Comparison of ENCODE assay signal across 2 cellular contexts in the genomic region with DNA sequence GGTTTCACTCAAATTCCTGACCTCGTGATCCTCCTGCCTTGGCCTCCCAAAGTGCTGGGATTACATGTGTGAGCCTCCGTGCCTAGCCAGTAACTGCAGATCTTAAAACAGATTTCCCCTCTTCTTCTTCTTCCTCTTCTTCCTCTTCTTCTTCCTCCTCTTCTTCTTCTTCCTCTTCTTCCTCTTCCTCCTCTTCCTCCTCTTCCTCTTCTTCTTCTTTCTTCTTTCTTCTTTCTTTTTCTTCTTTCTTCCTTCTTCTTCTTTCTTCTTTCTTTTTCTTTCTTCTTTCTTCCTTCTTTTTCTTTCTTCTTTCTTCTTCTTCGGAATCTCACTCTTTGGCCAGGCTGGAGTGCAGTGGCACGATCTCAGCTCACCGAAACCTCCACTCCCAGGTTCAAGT.
TF ChIP-seq lines count a peak whose summit lies in the region.

No MANE protein-coding gene starts in this region.

TF ChIP-seq in HEK293, 187 proteins besides CTCF, POLR2A, EP300 and RAD21:
- TF ChIP-seq, protein P1, sequence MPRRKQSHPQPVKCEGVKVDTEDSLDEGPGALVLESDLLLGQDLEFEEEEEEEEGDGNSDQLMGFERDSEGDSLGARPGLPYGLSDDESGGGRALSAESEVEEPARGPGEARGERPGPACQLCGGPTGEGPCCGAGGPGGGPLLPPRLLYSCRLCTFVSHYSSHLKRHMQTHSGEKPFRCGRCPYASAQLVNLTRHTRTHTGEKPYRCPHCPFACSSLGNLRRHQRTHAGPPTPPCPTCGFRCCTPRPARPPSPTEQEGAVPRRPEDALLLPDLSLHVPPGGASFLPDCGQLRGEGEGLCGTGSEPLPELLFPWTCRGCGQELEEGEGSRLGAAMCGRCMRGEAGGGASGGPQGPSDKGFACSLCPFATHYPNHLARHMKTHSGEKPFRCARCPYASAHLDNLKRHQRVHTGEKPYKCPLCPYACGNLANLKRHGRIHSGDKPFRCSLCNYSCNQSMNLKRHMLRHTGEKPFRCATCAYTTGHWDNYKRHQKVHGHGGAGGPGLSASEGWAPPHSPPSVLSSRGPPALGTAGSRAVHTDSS (tag by site-specific recombination; IDR thresholded peaks at IDR 0.05) = peak; percentile 98
- TF ChIP-seq ZNF366 (tag by site-specific recombination; conservative IDR thresholded peaks at IDR 0.05) (peak; percentile 82), ZBTB8A (tag by site-specific recombination; IDR thresholded peaks at IDR 0.05) (no peak)
TF ChIP-seq in HEK293: peak in this region for 2.

TF ChIP-seq in K562, 482 proteins besides CTCF, POLR2A, EP300 and RAD21 (continues in another document):
- TF ChIP-seq ASH1L (IDR thresholded peaks at IDR 0.05; ENCODE audit: borderline replicate concordance, low read depth, partially characterized antibody) (no peak), TARDBP (IDR thresholded peaks at IDR 0.05) (no peak), NFRKB (IDR thresholded peaks at IDR 0.05; ENCODE audit: low read depth) (0 out of 2 replicates have a peak, but pooled peaks have one; percentile 25), CC2D1A (IDR thresholded peaks at IDR 0.05) (peak; percentile 48; the same call in 1 of the 2 replicates), ZNF696 (CRISPR knock-in tag; conservative IDR thresholded peaks at IDR 0.05) (no peak), THRAP3 (IDR thresholded peaks at IDR 0.05; ENCODE audit: borderline replicate concordance) (0 out of 2 replicates have a peak, but pooled peaks have one; percentile 51), ZNF134 (CRISPR knock-in tag; conservative IDR thresholded peaks at IDR 0.05) (no peak), RFX5 (IDR thresholded peaks at IDR 0.05; ENCODE audit: low read depth, low read length) (no peak), POLR2G (IDR thresholded peaks at IDR 0.05; ENCODE audit: low read depth, low read length) (no peak), CBX1 (IDR thresholded peaks at IDR 0.05; ENCODE audit: low read depth) (no peak), POLR2B (IDR thresholded peaks at IDR 0.05; ENCODE audit: low read depth, partially characterized antibody) (peak; percentile 38), ARNT (IDR thresholded peaks at IDR 0.05) (peak in 1 of 2 experiments; percentile 41; a peak in 1 of 4 replicates), MTA1 (IDR thresholded peaks at IDR 0.05; ENCODE audit: borderline replicate concordance) (peak; percentile 93), HDAC2 (IDR thresholded peaks at IDR 0.05) (peak; percentile 52; the same call in 1 of the 2 replicates), TOE1 (IDR thresholded peaks at IDR 0.05; ENCODE audit: borderline replicate concordance) (peak; percentile 52; the same call in 1 of the 2 replicates), TOE1 (CRISPR knock-in tag; IDR thresholded peaks at IDR 0.05; ENCODE audit: borderline replicate concordance, low read depth) (no peak), HDAC1 (IDR thresholded peaks at IDR 0.05) (peak in 1 of 2 experiments; percentile 66; a peak in 1 of 4 replicates), ZNF239 (CRISPR knock-in tag; IDR thresholded peaks at IDR 0.05) (no peak), RFX7 (CRISPR knock-in tag; IDR thresholded peaks at IDR 0.05) (no peak), TRIM24 (IDR thresholded peaks at IDR 0.05) (peak in 1 of 2 experiments; percentile 13; a peak in 1 of 4 replicates), GABPA (tag; conservative IDR thresholded peaks at IDR 0.05; ENCODE audit: low read depth) (no peak), ARID1B (IDR thresholded peaks at IDR 0.05) (peak; percentile 49; the same call in 1 of the 2 replicates), TCF3 (CRISPR knock-in tag; IDR thresholded peaks at IDR 0.05) (no peak), ZC3H8 (IDR thresholded peaks at IDR 0.05) (peak; percentile 34; the same call in 1 of the 2 replicates), SREBF2 (CRISPR knock-in tag; IDR thresholded peaks at IDR 0.05) (no peak), HLTF (IDR thresholded peaks at IDR 0.05) (peak; percentile 68; the same call in 1 of the 2 replicates), GATA2 (CRISPR knock-in tag; IDR thresholded peaks at IDR 0.05) (no peak), MCM5 (IDR thresholded peaks at IDR 0.05; ENCODE audit: low read depth) (no peak), ETV6 (IDR thresholded peaks at IDR 0.05; ENCODE audit: borderline replicate concordance in 1 of 2, low read depth in 2 of 2, low read length in 1 of 2) (peak; percentile 38 to 62; a peak in 3 of 4 replicates), ETV6 (CRISPR knock-in tag; IDR thresholded peaks at IDR 0.05; ENCODE audit: borderline replicate concordance) (no peak), DPF2 (IDR thresholded peaks at IDR 0.05) (peak; percentile 49), SETDB1 (IDR thresholded peaks at IDR 0.05; ENCODE audit: low read length) (no peak), SMARCA5 (IDR thresholded peaks at IDR 0.05) (0 out of 2 replicates have a peak, but pooled peaks have one; percentile 46), OTX1 (CRISPR knock-in tag; IDR thresholded peaks at IDR 0.05) (0 out of 2 replicates have a peak, but pooled peaks have one; percentile 35), MTA2 (IDR thresholded peaks at IDR 0.05; ENCODE audit: low read depth) (peak; percentile 57), ZC3H4 (CRISPR knock-in tag; IDR thresholded peaks at IDR 0.05; ENCODE audit: borderline replicate concordance) (no peak), BCOR (IDR thresholded peaks at IDR 0.05) (peak; percentile 69), FOXK2 (conservative IDR thresholded peaks at IDR 0.05 in 1 of 2, IDR thresholded peaks at IDR 0.05 in 1 of 2; ENCODE audit: low read depth in 2 of 2) (peak in 1 of 2 experiments; percentile 41; a peak in 1 of 4 replicates), SMARCE1 (IDR thresholded peaks at IDR 0.05) (peak; percentile 53), MYBL2 (IDR thresholded peaks at IDR 0.05; ENCODE audit: low read depth) (0 out of 2 replicates have a peak, but pooled peaks have one; percentile 26), MYBL2 (CRISPR knock-in tag; IDR thresholded peaks at IDR 0.05; ENCODE audit: borderline replicate concordance) (no peak)
- TF ChIP-seq, protein P2, sequence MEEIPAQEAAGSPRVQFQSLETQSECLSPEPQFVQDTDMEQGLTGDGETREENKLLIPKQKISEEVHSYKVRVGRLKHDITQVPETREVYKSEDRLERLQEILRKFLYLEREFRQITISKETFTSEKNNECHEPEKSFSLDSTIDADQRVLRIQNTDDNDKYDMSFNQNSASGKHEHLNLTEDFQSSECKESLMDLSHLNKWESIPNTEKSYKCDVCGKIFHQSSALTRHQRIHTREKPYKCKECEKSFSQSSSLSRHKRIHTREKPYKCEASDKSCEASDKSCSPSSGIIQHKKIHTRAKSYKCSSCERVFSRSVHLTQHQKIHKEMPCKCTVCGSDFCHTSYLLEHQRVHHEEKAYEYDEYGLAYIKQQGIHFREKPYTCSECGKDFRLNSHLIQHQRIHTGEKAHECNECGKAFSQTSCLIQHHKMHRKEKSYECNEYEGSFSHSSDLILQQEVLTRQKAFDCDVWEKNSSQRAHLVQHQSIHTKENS (CRISPR knock-in tag; IDR thresholded peaks at IDR 0.05) = no peak
- TF ChIP-seq, protein P3, sequence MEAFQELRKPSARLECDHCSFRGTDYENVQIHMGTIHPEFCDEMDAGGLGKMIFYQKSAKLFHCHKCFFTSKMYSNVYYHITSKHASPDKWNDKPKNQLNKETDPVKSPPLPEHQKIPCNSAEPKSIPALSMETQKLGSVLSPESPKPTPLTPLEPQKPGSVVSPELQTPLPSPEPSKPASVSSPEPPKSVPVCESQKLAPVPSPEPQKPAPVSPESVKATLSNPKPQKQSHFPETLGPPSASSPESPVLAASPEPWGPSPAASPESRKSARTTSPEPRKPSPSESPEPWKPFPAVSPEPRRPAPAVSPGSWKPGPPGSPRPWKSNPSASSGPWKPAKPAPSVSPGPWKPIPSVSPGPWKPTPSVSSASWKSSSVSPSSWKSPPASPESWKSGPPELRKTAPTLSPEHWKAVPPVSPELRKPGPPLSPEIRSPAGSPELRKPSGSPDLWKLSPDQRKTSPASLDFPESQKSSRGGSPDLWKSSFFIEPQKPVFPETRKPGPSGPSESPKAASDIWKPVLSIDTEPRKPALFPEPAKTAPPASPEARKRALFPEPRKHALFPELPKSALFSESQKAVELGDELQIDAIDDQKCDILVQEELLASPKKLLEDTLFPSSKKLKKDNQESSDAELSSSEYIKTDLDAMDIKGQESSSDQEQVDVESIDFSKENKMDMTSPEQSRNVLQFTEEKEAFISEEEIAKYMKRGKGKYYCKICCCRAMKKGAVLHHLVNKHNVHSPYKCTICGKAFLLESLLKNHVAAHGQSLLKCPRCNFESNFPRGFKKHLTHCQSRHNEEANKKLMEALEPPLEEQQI (IDR thresholded peaks at IDR 0.05) = peak; percentile 38; the same call in 1 of the 2 replicates
- TF ChIP-seq, protein P4, sequence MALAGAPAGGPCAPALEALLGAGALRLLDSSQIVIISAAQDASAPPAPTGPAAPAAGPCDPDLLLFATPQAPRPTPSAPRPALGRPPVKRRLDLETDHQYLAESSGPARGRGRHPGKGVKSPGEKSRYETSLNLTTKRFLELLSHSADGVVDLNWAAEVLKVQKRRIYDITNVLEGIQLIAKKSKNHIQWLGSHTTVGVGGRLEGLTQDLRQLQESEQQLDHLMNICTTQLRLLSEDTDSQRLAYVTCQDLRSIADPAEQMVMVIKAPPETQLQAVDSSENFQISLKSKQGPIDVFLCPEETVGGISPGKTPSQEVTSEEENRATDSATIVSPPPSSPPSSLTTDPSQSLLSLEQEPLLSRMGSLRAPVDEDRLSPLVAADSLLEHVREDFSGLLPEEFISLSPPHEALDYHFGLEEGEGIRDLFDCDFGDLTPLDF (CRISPR knock-in tag; IDR thresholded peaks at IDR 0.05) = no peak
- TF ChIP-seq, protein P5, sequence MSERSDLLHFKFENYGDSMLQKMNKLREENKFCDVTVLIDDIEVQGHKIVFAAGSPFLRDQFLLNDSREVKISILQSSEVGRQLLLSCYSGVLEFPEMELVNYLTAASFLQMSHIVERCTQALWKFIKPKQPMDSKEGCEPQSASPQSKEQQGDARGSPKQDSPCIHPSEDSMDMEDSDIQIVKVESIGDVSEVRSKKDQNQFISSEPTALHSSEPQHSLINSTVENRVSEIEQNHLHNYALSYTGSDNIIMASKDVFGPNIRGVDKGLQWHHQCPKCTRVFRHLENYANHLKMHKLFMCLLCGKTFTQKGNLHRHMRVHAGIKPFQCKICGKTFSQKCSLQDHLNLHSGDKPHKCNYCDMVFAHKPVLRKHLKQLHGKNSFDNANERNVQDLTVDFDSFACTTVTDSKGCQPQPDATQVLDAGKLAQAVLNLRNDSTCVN (CRISPR knock-in tag; IDR thresholded peaks at IDR 0.05) = 0 out of 2 replicates have a peak, but pooled peaks have one; percentile 74
- TF ChIP-seq, protein P6, sequence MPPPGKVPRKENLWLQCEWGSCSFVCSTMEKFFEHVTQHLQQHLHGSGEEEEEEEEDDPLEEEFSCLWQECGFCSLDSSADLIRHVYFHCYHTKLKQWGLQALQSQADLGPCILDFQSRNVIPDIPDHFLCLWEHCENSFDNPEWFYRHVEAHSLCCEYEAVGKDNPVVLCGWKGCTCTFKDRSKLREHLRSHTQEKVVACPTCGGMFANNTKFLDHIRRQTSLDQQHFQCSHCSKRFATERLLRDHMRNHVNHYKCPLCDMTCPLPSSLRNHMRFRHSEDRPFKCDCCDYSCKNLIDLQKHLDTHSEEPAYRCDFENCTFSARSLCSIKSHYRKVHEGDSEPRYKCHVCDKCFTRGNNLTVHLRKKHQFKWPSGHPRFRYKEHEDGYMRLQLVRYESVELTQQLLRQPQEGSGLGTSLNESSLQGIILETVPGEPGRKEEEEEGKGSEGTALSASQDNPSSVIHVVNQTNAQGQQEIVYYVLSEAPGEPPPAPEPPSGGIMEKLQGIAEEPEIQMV (tag; conservative IDR thresholded peaks at IDR 0.05; ENCODE audit: low read depth) = 0 out of 2 replicates have a peak, but pooled peaks have one; percentile 41
- TF ChIP-seq, protein P7, sequence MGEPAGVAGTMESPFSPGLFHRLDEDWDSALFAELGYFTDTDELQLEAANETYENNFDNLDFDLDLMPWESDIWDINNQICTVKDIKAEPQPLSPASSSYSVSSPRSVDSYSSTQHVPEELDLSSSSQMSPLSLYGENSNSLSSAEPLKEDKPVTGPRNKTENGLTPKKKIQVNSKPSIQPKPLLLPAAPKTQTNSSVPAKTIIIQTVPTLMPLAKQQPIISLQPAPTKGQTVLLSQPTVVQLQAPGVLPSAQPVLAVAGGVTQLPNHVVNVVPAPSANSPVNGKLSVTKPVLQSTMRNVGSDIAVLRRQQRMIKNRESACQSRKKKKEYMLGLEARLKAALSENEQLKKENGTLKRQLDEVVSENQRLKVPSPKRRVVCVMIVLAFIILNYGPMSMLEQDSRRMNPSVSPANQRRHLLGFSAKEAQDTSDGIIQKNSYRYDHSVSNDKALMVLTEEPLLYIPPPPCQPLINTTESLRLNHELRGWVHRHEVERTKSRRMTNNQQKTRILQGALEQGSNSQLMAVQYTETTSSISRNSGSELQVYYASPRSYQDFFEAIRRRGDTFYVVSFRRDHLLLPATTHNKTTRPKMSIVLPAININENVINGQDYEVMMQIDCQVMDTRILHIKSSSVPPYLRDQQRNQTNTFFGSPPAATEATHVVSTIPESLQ (CRISPR knock-in tag; IDR thresholded peaks at IDR 0.05) = no peak
- TF ChIP-seq, protein P8, sequence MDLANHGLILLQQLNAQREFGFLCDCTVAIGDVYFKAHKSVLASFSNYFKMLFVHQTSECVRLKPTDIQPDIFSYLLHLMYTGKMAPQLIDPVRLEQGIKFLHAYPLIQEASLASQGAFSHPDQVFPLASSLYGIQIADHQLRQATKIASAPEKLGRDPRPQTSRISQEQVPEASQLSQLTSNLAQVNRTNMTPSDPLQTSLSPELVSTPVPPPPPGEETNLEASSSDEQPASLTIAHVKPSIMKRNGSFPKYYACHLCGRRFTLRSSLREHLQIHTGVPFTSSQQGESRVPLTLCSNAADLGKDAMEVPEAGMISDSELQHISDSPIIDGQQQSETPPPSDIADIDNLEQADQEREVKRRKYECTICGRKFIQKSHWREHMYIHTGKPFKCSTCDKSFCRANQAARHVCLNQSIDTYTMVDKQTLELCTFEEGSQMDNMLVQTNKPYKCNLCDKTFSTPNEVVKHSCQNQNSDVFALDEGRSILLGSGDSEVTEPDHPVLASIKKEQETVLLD (IDR thresholded peaks at IDR 0.05) = peak; percentile 77; the same call in 1 of the 2 replicates
- TF ChIP-seq, protein P9, sequence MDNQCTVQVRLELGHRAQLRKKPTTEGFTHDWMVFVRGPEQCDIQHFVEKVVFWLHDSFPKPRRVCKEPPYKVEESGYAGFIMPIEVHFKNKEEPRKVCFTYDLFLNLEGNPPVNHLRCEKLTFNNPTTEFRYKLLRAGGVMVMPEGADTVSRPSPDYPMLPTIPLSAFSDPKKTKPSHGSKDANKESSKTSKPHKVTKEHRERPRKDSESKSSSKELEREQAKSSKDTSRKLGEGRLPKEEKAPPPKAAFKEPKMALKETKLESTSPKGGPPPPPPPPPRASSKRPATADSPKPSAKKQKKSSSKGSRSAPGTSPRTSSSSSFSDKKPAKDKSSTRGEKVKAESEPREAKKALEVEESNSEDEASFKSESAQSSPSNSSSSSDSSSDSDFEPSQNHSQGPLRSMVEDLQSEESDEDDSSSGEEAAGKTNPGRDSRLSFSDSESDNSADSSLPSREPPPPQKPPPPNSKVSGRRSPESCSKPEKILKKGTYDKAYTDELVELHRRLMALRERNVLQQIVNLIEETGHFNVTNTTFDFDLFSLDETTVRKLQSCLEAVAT (IDR thresholded peaks at IDR 0.05) = peak; percentile 39 to 64; a peak in 3 of 4 replicates
- TF ChIP-seq, protein P10, sequence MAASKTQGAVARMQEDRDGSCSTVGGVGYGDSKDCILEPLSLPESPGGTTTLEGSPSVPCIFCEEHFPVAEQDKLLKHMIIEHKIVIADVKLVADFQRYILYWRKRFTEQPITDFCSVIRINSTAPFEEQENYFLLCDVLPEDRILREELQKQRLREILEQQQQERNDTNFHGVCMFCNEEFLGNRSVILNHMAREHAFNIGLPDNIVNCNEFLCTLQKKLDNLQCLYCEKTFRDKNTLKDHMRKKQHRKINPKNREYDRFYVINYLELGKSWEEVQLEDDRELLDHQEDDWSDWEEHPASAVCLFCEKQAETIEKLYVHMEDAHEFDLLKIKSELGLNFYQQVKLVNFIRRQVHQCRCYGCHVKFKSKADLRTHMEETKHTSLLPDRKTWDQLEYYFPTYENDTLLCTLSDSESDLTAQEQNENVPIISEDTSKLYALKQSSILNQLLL (CRISPR knock-in tag; IDR thresholded peaks at IDR 0.05; ENCODE audit: borderline replicate concordance) = no peak
